Comparison of ENCODE assay signal across 1 cellular context in genomic region chr7:85232068-85232467, GRCh38.
TF ChIP-seq lines count a peak whose summit lies in the region.

No MANE protein-coding gene starts in this region.

TF ChIP-seq in A549, 52 proteins besides CTCF, POLR2A, EP300 and RAD21 (continued from another document):
- TF ChIP-seq PBX3 (IDR thresholded peaks at IDR 0.05), result no peak
- TF ChIP-seq ELK1 (IDR thresholded peaks at IDR 0.05; ENCODE audit: low read depth, low read length), result no peak
